In genomic region chr12:23463172-23463571, GRCh38 we compare ENCODE assay signal across 4 cellular contexts.
TF ChIP-seq lines count a peak whose summit lies in the region.

No MANE protein-coding gene starts in this region.

TF ChIP-seq in HepG2, 621 proteins besides CTCF, POLR2A, EP300 and RAD21:
- TF ChIP-seq ZNF317 (CRISPR knock-in tag; IDR thresholded peaks at IDR 0.05): peak; percentile 90
- no peak for TF ChIP-seq ZNF839 (CRISPR knock-in tag; IDR thresholded peaks at IDR 0.05; ENCODE audit: borderline replicate concordance)

TF ChIP-seq in HEK293, 187 proteins besides CTCF, POLR2A, EP300 and RAD21:
- TF ChIP-seq SETDB1 (IDR thresholded peaks at IDR 0.05; ENCODE audit: insufficient read length, low read length) (peak; percentile 32), ZNF560 (tag by site-specific recombination; IDR thresholded peaks at IDR 0.05; ENCODE audit: borderline replicate concordance) (no peak), ZBTB10 (tag by site-specific recombination; IDR thresholded peaks at IDR 0.05) (no peak)

TF ChIP-seq in WTC11, 78 proteins besides CTCF, POLR2A, EP300 and RAD21:
- TF ChIP-seq ZNF317 (CRISPR knock-in tag; IDR thresholded peaks at IDR 0.05; ENCODE audit: borderline replicate concordance, low read depth): peak; percentile 87
- no peak for TF ChIP-seq PREB (CRISPR knock-in tag; IDR thresholded peaks at IDR 0.05; ENCODE audit: borderline replicate concordance)

TF ChIP-seq in K562, 482 proteins besides CTCF, POLR2A, EP300 and RAD21:
- TF ChIP-seq TRIM24 (IDR thresholded peaks at IDR 0.05): peak in 1 of 2 experiments; percentile 53; a peak in 1 of 4 replicates
- no peak for TF ChIP-seq ZNF780A (CRISPR knock-in tag; IDR thresholded peaks at IDR 0.05)
- no peak for TF ChIP-seq POU5F1 (IDR thresholded peaks at IDR 0.05; ENCODE audit: borderline replicate concordance, low read depth, low read length, partially characterized antibody)
- peak in 1 of 2 experiments; percentile 78; a peak in 2 of 3 replicates for TF ChIP-seq CBX3 (IDR thresholded peaks at IDR 0.05; ENCODE audit: borderline replicate concordance in 1 of 2, low read length in 2 of 2)
- no peak for TF ChIP-seq WHSC1 (IDR thresholded peaks at IDR 0.05; ENCODE audit: low read length)
- no peak for TF ChIP-seq TRIM25 (IDR thresholded peaks at IDR 0.05; ENCODE audit: borderline replicate concordance)
- TF ChIP-seq TGIF2 (CRISPR knock-in tag; IDR thresholded peaks at IDR 0.05): no peak
- no peak for TF ChIP-seq BACH1 (tag; IDR thresholded peaks at IDR 0.05)
- peak; percentile 88 for TF ChIP-seq TRIM28 (IDR thresholded peaks at IDR 0.05)
